ENCODE assay signal across 11 cellular contexts in genomic region chr9:31519011-31519410, GRCh38.
DNase-seq lines count a peak whose midpoint lies in the region; ATAC-seq and TF ChIP-seq lines count a peak whose summit lies in the region.
"Had no signal": no experiment of that assay in that cellular context is flagged by ENCODE, and none has a peak within 500 bp of the region (broad histone marks: within the 10 kb centered on the region; RNA-seq: fewer than 3 reads in every experiment).

No MANE protein-coding gene starts in this region.

- CTCF ChIA-PET in HEK293T (lab: Yijun Ruan, JAX) = no interaction called here

- H3K4me3 ChIP-seq in WERI-Rb-1 (ENCODE audit: low read depth, low read length) (no peak overlapping the region), suprapubic skin (no peak overlapping the region)
- H3K4me3 ChIP-seq: sigmoid colon had no signal

- no peak overlapping the region for H3K27ac ChIP-seq in WERI-Rb-1
- H3K27ac ChIP-seq in suprapubic skin = no peak overlapping the region
- H3K27ac ChIP-seq: sigmoid colon had no signal

- H3K27me3 ChIP-seq in WERI-Rb-1 (ENCODE audit: insufficient read depth, low read depth, severe bottlenecking) (no peaks in the 10 kb centered on the region), suprapubic skin (no peaks in the 10 kb centered on the region)
- H3K27me3 ChIP-seq: sigmoid colon had no signal

- POLR2A ChIA-PET in HEK293T (lab: Yijun Ruan, JAX) = no interaction called here

- TF ChIP-seq POLR2A in suprapubic skin (IDR thresholded peaks at IDR 0.05) = no peak

- no peaks in the 10 kb centered on the region for H3K4me1 ChIP-seq in suprapubic skin
- H3K4me1 ChIP-seq: sigmoid colon had no signal

- H3K36me3 ChIP-seq in WERI-Rb-1 (no peaks in the 10 kb centered on the region), suprapubic skin (no peaks in the 10 kb centered on the region)
- H3K36me3 ChIP-seq: sigmoid colon had no signal

- TF ChIP-seq EP300 in suprapubic skin (IDR thresholded peaks at IDR 0.05) = no peak

- ATAC-seq in HG02678 (IDR thresholded peaks at IDR 0.05; ENCODE audit: unreplicated experiment) = peak; percentile 58
- ATAC-seq: left cardiac atrium had no signal

- WGBS in suprapubic skin = 75% methylated on average over 5 of the region's 6 CpGs

- no peaks in the 10 kb centered on the region for H3K9me3 ChIP-seq in WERI-Rb-1 (ENCODE audit: severe bottlenecking)
- peaks cover 1% of the 10 kb centered on the region for H3K9me3 ChIP-seq in suprapubic skin
- H3K9me3 ChIP-seq: sigmoid colon had no signal

- TF ChIP-seq CTCF in WERI-Rb-1 (IDR thresholded peaks at IDR 0.05; ENCODE audit: low read depth, low read length) (no peak), suprapubic skin (IDR thresholded peaks at IDR 0.05) (no peak)

- DNase-seq in activated CD4-positive, alpha-beta T cell treated with anti-CD3 and anti-CD28 coated beads for 24 hours (ENCODE audit: low read depth in 2 of 2) = peak; percentile 4 to 8
- no peak for DNase-seq in activated CD4-positive, alpha-beta T cell treated with anti-CD3 and anti-CD28 coated beads for 1 hour
- DNase-seq in WERI-Rb-1 (peak; percentile 26), mucosa of gallbladder (ENCODE audit: low spot score) (no peak), HEK293T (ENCODE audit: extremely low spot score) (no peak), suprapubic skin (ENCODE audit: low spot score in 2 of 2) (no peak)
- peak; percentile 25 for DNase-seq in stimulated activated CD4-positive, alpha-beta T cell treated with anti-CD3 and anti-CD28 coated beads, Interleukin-4, amount 100 ng/mL, for 24 hours
- DNase-seq: left cardiac atrium, NCI-H2081, sigmoid colon had no signal

TF ChIP-seq in HEK293T, 16 proteins besides CTCF, POLR2A, EP300 and RAD21:
- TF ChIP-seq ZNF384 (IDR thresholded peaks at IDR 0.05) (no peak), PKNOX1 (IDR thresholded peaks at IDR 0.05) (no peak), ELF4 (IDR thresholded peaks at IDR 0.05) (no peak), CTBP1 (IDR thresholded peaks at IDR 0.05; ENCODE audit: borderline replicate concordance) (no peak), FOXM1 (IDR thresholded peaks at IDR 0.05; ENCODE audit: borderline replicate concordance) (no peak), FOXK2 (IDR thresholded peaks at IDR 0.05) (no peak), NFRKB (IDR thresholded peaks at IDR 0.05) (no peak), HDGF (IDR thresholded peaks at IDR 0.05; ENCODE audit: borderline replicate concordance) (no peak), BHLHE40 (IDR thresholded peaks at IDR 0.05; ENCODE audit: borderline replicate concordance) (no peak), LEF1 (IDR thresholded peaks at IDR 0.05; ENCODE audit: borderline replicate concordance) (no peak), L3MBTL2 (conservative IDR thresholded peaks at IDR 0.05) (no peak), SP1 (IDR thresholded peaks at IDR 0.05) (no peak), ARNT (IDR thresholded peaks at IDR 0.05) (no peak), FOXA1 (IDR thresholded peaks at IDR 0.05) (no peak)

Comparison
In these comparisons a context has a peak if more than half of its experiments do, and no peak if none do; other contexts are left out.
1. DNase-seq: peak in activated CD4-positive, alpha-beta T cell treated with anti-CD3 and anti-CD28 coated beads for 24 hours (2 of 2), WERI-Rb-1 (single experiment) and stimulated activated CD4-positive, alpha-beta T cell treated with anti-CD3 and anti-CD28 coated beads, Interleukin-4, amount 100 ng/mL, for 24 hours (single experiment); none in activated CD4-positive, alpha-beta T cell treated with anti-CD3 and anti-CD28 coated beads for 1 hour (single experiment), mucosa of gallbladder (single experiment), HEK293T (single experiment) and suprapubic skin (0 of 2).